In the genomic region with DNA sequence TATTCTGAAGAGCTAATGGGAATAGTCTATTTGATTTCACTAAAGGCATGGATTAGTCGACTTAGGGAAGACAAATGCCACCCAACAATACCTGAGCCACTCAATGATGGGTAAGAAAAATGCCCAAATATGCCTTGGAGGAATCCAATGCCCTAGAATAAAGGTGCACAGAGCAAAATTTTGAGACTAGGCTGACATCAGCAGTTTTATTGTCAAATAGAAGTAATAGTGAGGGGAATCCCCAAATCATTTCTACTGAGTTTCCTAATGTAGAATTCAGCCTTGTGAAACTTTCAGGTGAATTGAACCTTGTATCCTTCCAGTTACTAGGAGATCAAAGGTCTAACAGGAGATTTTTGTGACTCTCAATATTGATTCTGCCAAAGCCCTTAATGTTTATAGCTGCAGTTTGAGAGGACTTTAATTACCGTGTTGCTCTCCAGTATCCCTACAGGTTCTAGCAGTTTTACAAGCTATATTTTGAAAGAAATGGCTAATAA, we compare ENCODE assay signal across 9 cellular contexts. TPM values are rescaled to one million over a fixed set of nuclear protein-coding genes. Genes with fewer than 3 reads are reported as not detected.
"Had no signal": no experiment of that assay in that cellular context is flagged by ENCODE, and none has a peak within 500 bp of the region (broad histone marks: within the 10 kb centered on the region; RNA-seq: fewer than 3 reads in every experiment).

No MANE protein-coding gene starts in this region.

- H3K4me2 ChIP-seq: GM23338 had no signal

- H3K27ac ChIP-seq: HL-60 had no signal

- ATAC-seq: GM23338, K562 had no signal

- DNase-seq: H9, HCEC 1CT, IMR-90, KG1 had no signal

- H3K4me3 ChIP-seq: GM23338, K562 had no signal

- H2AFZ ChIP-seq: GM23338 had no signal

- FAIRE-seq: H1, H54, K562 had no signal

RNA-seq across cellular contexts. Expression of a gene that starts 50.8 kb away (rescaled TPM):
- total RNA-seq: IMR-90, K562 had no signal
- polyA plus RNA-seq: IMR-90, K562 had no signal
